In the genomic region with DNA sequence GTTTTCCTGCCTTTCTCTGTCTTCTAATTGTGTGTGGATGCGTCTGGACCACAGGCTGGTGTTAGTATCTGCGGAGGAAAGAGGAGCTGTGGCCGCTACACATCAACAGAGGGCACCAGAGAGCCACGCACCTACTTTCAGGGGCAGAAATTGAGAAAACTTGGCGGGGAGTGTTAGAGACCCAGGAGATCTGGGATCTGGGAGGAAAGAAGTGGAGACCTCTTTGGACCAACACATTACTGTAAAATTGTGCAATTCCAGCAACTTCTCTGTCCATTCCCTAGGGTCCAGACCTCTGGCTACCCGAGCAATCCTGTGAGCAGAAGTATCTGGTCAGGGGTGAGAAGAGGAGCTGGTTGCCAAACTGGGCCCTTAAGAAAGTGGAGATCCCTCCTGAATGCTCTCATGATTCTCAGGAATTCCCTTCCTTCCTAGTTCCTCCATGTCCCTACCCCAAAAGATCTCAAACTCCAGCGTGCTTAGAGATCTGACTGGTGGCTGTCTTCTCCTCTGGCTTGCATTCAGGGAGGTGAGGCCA, we compare ENCODE assay signal across 8 cellular contexts. TPM values are rescaled to one million over a fixed set of nuclear protein-coding genes. Genes with fewer than 3 reads are reported as not detected.
DNase-seq lines count a peak whose midpoint lies in the region; ATAC-seq and TF ChIP-seq lines count a peak whose summit lies in the region.

No MANE protein-coding gene starts in this region.

- peak; percentile 99 for TF ChIP-seq CTCF in DND-41 (IDR thresholded peaks at IDR 0.05; ENCODE audit: borderline replicate concordance, extremely low read depth, low read length, poor library complexity, severe bottlenecking)
- peak; percentile 95 for TF ChIP-seq CTCF in smooth muscle cell (IDR thresholded peaks at IDR 0.05; ENCODE audit: borderline replicate concordance, insufficient read depth, poor library complexity, severe bottlenecking)

- H3K27ac ChIP-seq in DND-41 (ENCODE audit: low read length) (no peak overlapping the region), smooth muscle cell (ENCODE audit: low read depth) (no peak overlapping the region)

- H3K4me2 ChIP-seq in DND-41 (ENCODE audit: insufficient read depth, low read length) (peak overlapping the region; percentile 96; the same call in 1 of the 2 replicates), smooth muscle cell (peak overlapping the region; percentile 99)

- H3K27me3 Mint-ChIP-seq in IgD-negative memory B cell: peaks cover 35% of the 10 kb centered on the region

- H3K4me3 ChIP-seq in DND-41 (ENCODE audit: low read depth in 1 of 2, low read length in 2 of 2) (no peak overlapping the region), smooth muscle cell (no peak overlapping the region)

- H3K4me1 ChIP-seq in DND-41 (ENCODE audit: insufficient read depth, low read length): peaks cover 32% of the 10 kb centered on the region
- H3K4me1 ChIP-seq in smooth muscle cell (ENCODE audit: low read depth): peaks cover 23% of the 10 kb centered on the region

- H3K9ac ChIP-seq in DND-41 (ENCODE audit: low read depth, low read length) (no peak overlapping the region; the same call in 1 of the 2 replicates), smooth muscle cell (ENCODE audit: low read depth) (no peak overlapping the region)

- H3K9me3 ChIP-seq in DND-41 (ENCODE audit: insufficient read depth, low read length, severe bottlenecking): no peaks in the 10 kb centered on the region
- no peaks in the 10 kb centered on the region for H3K9me3 ChIP-seq in smooth muscle cell (replicated peaks; ENCODE audit: low read depth)

- H3K27me3 ChIP-seq in DND-41 (ENCODE audit: insufficient read depth, low read length, poor library complexity) (peaks cover 6% of the 10 kb centered on the region), smooth muscle cell (ENCODE audit: low read depth) (peaks cover 18% of the 10 kb centered on the region)

- peaks cover 2% of the 10 kb centered on the region for H3K36me3 Mint-ChIP-seq in IgD-negative memory B cell

- ATAC-seq in DND-41 (ENCODE audit: insufficient read depth, low read depth): peak; percentile 53
- no peak for ATAC-seq in GM21825 (IDR thresholded peaks at IDR 0.05; ENCODE audit: unreplicated experiment)
- ATAC-seq in HG02870 (IDR thresholded peaks at IDR 0.05; ENCODE audit: unreplicated experiment): no peak

- H2AFZ ChIP-seq in DND-41 (ENCODE audit: low read depth, low read length): peak overlapping the region; percentile 20
- no peak overlapping the region for H2AFZ ChIP-seq in smooth muscle cell (ENCODE audit: low read depth)

- H4K20me1 ChIP-seq in DND-41 (ENCODE audit: insufficient read depth, low read length) (peaks cover 16% of the 10 kb centered on the region), smooth muscle cell (ENCODE audit: low read depth) (peaks cover 17% of the 10 kb centered on the region)

- H3K79me2 ChIP-seq in DND-41 (ENCODE audit: insufficient read depth, low read length) (peaks cover 30% of the 10 kb centered on the region), smooth muscle cell (ENCODE audit: low read depth) (peaks cover 40% of the 10 kb centered on the region)

- no peak overlapping the region for H3K27ac Mint-ChIP-seq in IgD-negative memory B cell

- H3K36me3 ChIP-seq in DND-41 (ENCODE audit: insufficient read depth, low read length) (no peaks in the 10 kb centered on the region), smooth muscle cell (ENCODE audit: low read depth) (no peaks in the 10 kb centered on the region)

- WGBS in smooth muscle cell (ENCODE audit: low lambda C conversion rate): 19% methylated on average over 7 of the region's 7 CpGs

- peak overlapping the region in 3 of 4 donors; percentile 2 to 53 (median 13) for H3K4me3 Mint-ChIP-seq in IgD-negative memory B cell

- H3F3A ChIP-seq in smooth muscle cell (ENCODE audit: low read depth): peaks cover 5% of the 10 kb centered on the region

- H3K4me1 Mint-ChIP-seq in IgD-negative memory B cell: peaks cover 0 to 9% (median 7%) of the 10 kb centered on the region in 3 donors

- DNase-seq in DND-41 (peak; percentile 78), SK-N-DZ (ENCODE audit: low spot score) (peak; percentile 27), astrocyte of the hippocampus (ENCODE audit: low read depth, low spot score) (peak; percentile 86), iPS-NIHi11 (ENCODE audit: low spot score) (peak; percentile 73), smooth muscle cell (lab: John Stamatoyannopoulos, UW; ENCODE audit: unreplicated experiment) (peak; percentile 31)

- no peaks in the 10 kb centered on the region for H3K9me3 Mint-ChIP-seq in IgD-negative memory B cell

RNA-seq across cellular contexts. Expression of gene KIRREL1, which starts 1.3 kb away (rescaled TPM):
- polyA plus RNA-seq in IgD-negative memory B cell (not detected), smooth muscle cell (40.9 and 41.2 TPM in 2 replicates)
- polyA plus RNA-seq in SK-N-DZ (2014; cell fraction: cytosol; rRNA removed): 0.54 and 0.59 TPM in 2 replicates
- 0.43 and 0.45 TPM in 2 replicates for polyA plus RNA-seq in SK-N-DZ (2014; cell fraction: nucleus; rRNA removed)
- total RNA-seq in smooth muscle cell: 58.4 and 66.6 TPM in 2 replicates

Comparison
In these comparisons a context has a peak if more than half of its experiments do, and no peak if none do; other contexts are left out.
1. DNase-seq: peak in every context shown above with its lines; median percentile 86 in astrocyte of the hippocampus; 78 in DND-41; 73 in iPS-NIHi11; 31 in smooth muscle cell; 27 in SK-N-DZ.
2. RNA of gene KIRREL1, which starts 1.3 kb away (polyA plus RNA-seq): 40.9 to 41.2 TPM in smooth muscle cell; not detected in IgD-negative memory B cell (single experiment); every median in the first group is over 10 times any median in the second.